Comparison of ENCODE assay signal across 8 cellular contexts in the genomic region with DNA sequence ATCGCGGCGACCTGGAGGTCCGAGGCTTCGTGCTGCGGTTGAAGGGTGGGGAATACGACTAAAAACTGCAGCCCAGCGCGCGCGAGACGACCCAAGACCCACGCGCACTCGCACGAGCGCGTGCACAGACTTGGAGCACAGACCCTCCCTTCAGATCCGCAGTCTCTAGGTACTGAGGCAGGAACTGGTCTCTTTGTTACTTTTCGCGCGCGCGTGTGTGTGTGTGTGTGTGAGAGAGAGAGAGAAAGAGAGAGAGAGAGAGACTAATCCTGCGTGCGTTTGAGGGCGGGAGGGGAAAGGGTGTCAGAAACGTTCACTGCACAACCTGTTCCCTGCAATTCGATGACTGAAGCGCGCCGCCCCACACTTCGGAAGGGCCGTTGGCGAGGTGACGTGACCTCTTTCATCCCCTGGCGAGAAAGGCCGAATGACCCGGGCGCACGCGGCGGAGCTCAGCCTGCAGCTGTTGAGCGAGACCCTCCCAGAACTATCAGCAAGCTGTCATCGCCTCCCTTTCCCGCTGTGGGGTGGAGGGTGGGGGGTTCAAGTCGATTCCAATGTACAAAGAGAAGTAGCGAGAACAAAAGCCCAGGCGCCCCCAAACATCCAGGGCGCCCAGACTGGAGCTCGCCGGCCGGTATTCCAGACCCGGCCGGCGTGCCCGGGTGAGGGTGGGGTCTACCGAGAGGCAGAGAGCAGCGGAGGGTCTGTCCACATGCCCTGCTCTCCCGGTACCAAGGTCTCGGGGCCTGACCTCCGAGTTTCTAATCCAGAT. TPM values are rescaled to one million over a fixed set of nuclear protein-coding genes. Genes with fewer than 3 reads are reported as not detected.
DNase-seq lines count a peak whose midpoint lies in the region; ATAC-seq and TF ChIP-seq lines count a peak whose summit lies in the region.

No MANE protein-coding gene starts in this region.

- H3K4me1 Mint-ChIP-seq in T-cell, result peaks cover 51 to 55% (median 55%) of the 10 kb centered on the region in 3 donors

- DNase-seq in left ventricle myocardium inferior (no peak), left cardiac atrium (no peak), T-cell (peak in 28 of 34 experiments; percentile 25 to 53 (median 44)), sigmoid colon (no peak), midbrain (lab: John Stamatoyannopoulos, UW) (no peak), HEK293T (ENCODE audit: extremely low spot score) (no peak), HuH-7 (ENCODE audit: low spot score) (no peak)
- DNase-seq in effector memory CD4-positive, alpha-beta T cell, result no peak

- H3K4me3 Mint-ChIP-seq in T-cell, result peak overlapping the region; percentile 75 to 81 (median 77)

- H3K9me3 ChIP-seq in left ventricle myocardium inferior (replicated peaks) (no peaks in the 10 kb centered on the region), sigmoid colon (no peaks in the 10 kb centered on the region)
- no peaks in the 10 kb centered on the region for H3K9me3 ChIP-seq in effector memory CD4-positive, alpha-beta T cell (ENCODE audit: control insufficient read depth, low read length)

- TF ChIP-seq CTCF in left ventricle myocardium inferior (IDR thresholded peaks at IDR 0.05; ENCODE audit: borderline replicate concordance), result no peak
- no peak for TF ChIP-seq CTCF in sigmoid colon (IDR thresholded peaks at IDR 0.05)

- ATAC-seq in left cardiac atrium (no peak), T-cell (replicated peaks in 1 of 4) (peak; percentile 24 to 60 (median 48))

- CTCF ChIA-PET in T-cell (lab: Charles Lee) (interaction anchor here in 1 of 2 donors (0.6 kb wide), 1 partner anchor 105 kb away, joined by 3 read pairs; no protein-coding TSS in a partner anchor), HEK293T (lab: Yijun Ruan, JAX) (interaction anchor here (0.9 kb wide), 2 partner anchors 19 to 22 kb away, joined by 3 to 4 read pairs; no protein-coding TSS in a partner anchor)

- H3K4me3 ChIP-seq in left ventricle myocardium inferior, result peak overlapping the region; percentile 80
- peak overlapping the region; percentile 41 for H3K4me3 ChIP-seq in effector memory CD4-positive, alpha-beta T cell (ENCODE audit: insufficient read depth, low read depth, low read length, poor library complexity, severe bottlenecking)
- H3K4me3 ChIP-seq in sigmoid colon, result peak overlapping the region; percentile 1 to 56 (median 48)

- H3K36me3 Mint-ChIP-seq in T-cell, result no peaks in the 10 kb centered on the region

- H3K27me3 Mint-ChIP-seq in T-cell, result peaks cover 69 to 79% of the 10 kb centered on the region in 2 donors

- H3K36me3 ChIP-seq in left ventricle myocardium inferior (no peaks in the 10 kb centered on the region), sigmoid colon (no peaks in the 10 kb centered on the region)
- no peaks in the 10 kb centered on the region for H3K36me3 ChIP-seq in effector memory CD4-positive, alpha-beta T cell (ENCODE audit: control insufficient read depth, insufficient read depth, low read length)

- peaks cover 60% of the 10 kb centered on the region for H3K4me1 ChIP-seq in left ventricle myocardium inferior
- peaks cover 52% of the 10 kb centered on the region for H3K4me1 ChIP-seq in effector memory CD4-positive, alpha-beta T cell (ENCODE audit: control insufficient read depth, insufficient read depth, low read length, poor library complexity, severe bottlenecking)
- peaks cover 0 to 58% (median 50%) of the 10 kb centered on the region in 4 donors for H3K4me1 ChIP-seq in sigmoid colon

- peaks cover 82% of the 10 kb centered on the region for H3K27me3 ChIP-seq in left ventricle myocardium inferior (ENCODE audit: low read depth)
- H3K27me3 ChIP-seq in effector memory CD4-positive, alpha-beta T cell (replicated peaks; ENCODE audit: control insufficient read depth, insufficient read depth, low read length, poor library complexity, severe bottlenecking), result peaks cover 61% of the 10 kb centered on the region
- H3K27me3 ChIP-seq in sigmoid colon, result peaks cover 19 to 70% (median 42%) of the 10 kb centered on the region in 3 donors

- TF ChIP-seq EP300 in sigmoid colon (IDR thresholded peaks at IDR 0.05), result no peak

- TF ChIP-seq POLR2A in sigmoid colon (IDR thresholded peaks at IDR 0.05), result no peak

- no peaks in the 10 kb centered on the region for H3K9me3 Mint-ChIP-seq in T-cell

- H3K27ac ChIP-seq in left ventricle myocardium inferior (replicated peaks), result peak overlapping the region; percentile 2
- no peak overlapping the region for H3K27ac ChIP-seq in effector memory CD4-positive, alpha-beta T cell (ENCODE audit: insufficient read depth, low read length, poor library complexity, severe bottlenecking)
- H3K27ac ChIP-seq in sigmoid colon, result peak overlapping the region in 3 of 4 donors; percentile 22 to 91 (median 26)

- intact Hi-C loops in left ventricle myocardium inferior (cut with micrococcal nuclease), result no loop called here
- intact Hi-C loops in left cardiac atrium (cut with DNase I), result no loop called here
- intact Hi-C loops in sigmoid colon (cut with DNase I), result no loop called here

- POLR2A ChIA-PET in T-cell (lab: Charles Lee), result no interaction called here
- POLR2A ChIA-PET in HEK293T (lab: Yijun Ruan, JAX), result interaction anchor here (0.8 to 4.2 kb wide), 5 partner anchors 20 to 239 kb away, joined by 3 to 53 read pairs (median 7); partner anchors contain the start of genes PSMG4 and TUBB2A

- 2% methylated on average over 62 of the region's 62 CpGs for WGBS in sigmoid colon, 2 donors

- peak overlapping the region in 1 of 2 donors; percentile 75 for H3K27ac Mint-ChIP-seq in T-cell

TF ChIP-seq in HEK293T, 16 proteins besides CTCF, POLR2A, EP300 and RAD21:
- no peak for TF ChIP-seq FOXK2 (IDR thresholded peaks at IDR 0.05)
- no peak for TF ChIP-seq FOXM1 (IDR thresholded peaks at IDR 0.05; ENCODE audit: borderline replicate concordance)
- no peak for TF ChIP-seq BHLHE40 (IDR thresholded peaks at IDR 0.05; ENCODE audit: borderline replicate concordance)
- no peak for TF ChIP-seq PKNOX1 (IDR thresholded peaks at IDR 0.05)
- no peak for TF ChIP-seq CTBP1 (IDR thresholded peaks at IDR 0.05; ENCODE audit: borderline replicate concordance)
- no peak for TF ChIP-seq ZNF384 (IDR thresholded peaks at IDR 0.05)
- no peak for TF ChIP-seq FOXA1 (IDR thresholded peaks at IDR 0.05)
- no peak for TF ChIP-seq ELF4 (IDR thresholded peaks at IDR 0.05)
- no peak for TF ChIP-seq LEF1 (IDR thresholded peaks at IDR 0.05; ENCODE audit: borderline replicate concordance)
- TF ChIP-seq NFRKB (IDR thresholded peaks at IDR 0.05), result no peak
- no peak for TF ChIP-seq SUZ12 (IDR thresholded peaks at IDR 0.05)
- TF ChIP-seq SP1 (IDR thresholded peaks at IDR 0.05), result no peak
- no peak for TF ChIP-seq L3MBTL2 (conservative IDR thresholded peaks at IDR 0.05)
- no peak for TF ChIP-seq HDGF (IDR thresholded peaks at IDR 0.05; ENCODE audit: borderline replicate concordance)
- TF ChIP-seq TARDBP (IDR thresholded peaks at IDR 0.05), result no peak
- no peak for TF ChIP-seq ARNT (IDR thresholded peaks at IDR 0.05)

RNA-seq across cellular contexts. Expression of gene TUBB2B, which starts 1.5 kb away (rescaled TPM):
- total RNA-seq in left ventricle myocardium inferior (1.4 TPM), left cardiac atrium (1 to 10 TPM; 2.2 to 3.9 TPM), T-cell (1 to 10 TPM in 2 of 5 donors, under 1 TPM in 2, not detected in 1; 0.46 to 1.2 (median 0.87) TPM), sigmoid colon (10 to 100 TPM; 12.7 to 24.9 (median 23.0) TPM)
- 10 to 100 TPM in 1 of 3 donors, 1 to 10 TPM in 2; 2.3 to 11.2 (median 2.4) TPM for polyA plus RNA-seq in sigmoid colon

RNA-seq across cellular contexts. Expression of gene PSMG4, which starts 29.8 kb away (rescaled TPM):
- total RNA-seq in left ventricle myocardium inferior (11.2 TPM), left cardiac atrium (1 to 10 TPM; 6.7 to 8.8 TPM), T-cell (10 to 100 TPM; 18.8 to 42.6 (median 33.6) TPM), sigmoid colon (10 to 100 TPM; 26.4 to 39.0 (median 30.6) TPM)
- 10 to 100 TPM; 14.6 to 30.1 (median 30.0) TPM for polyA plus RNA-seq in sigmoid colon

Comparison
In these comparisons a context has a peak if more than half of its experiments do, and no peak if none do; other contexts are left out.
1. DNase-seq: peak in T-cell (28 of 34); none in left ventricle myocardium inferior (single experiment), left cardiac atrium (single experiment), effector memory CD4-positive, alpha-beta T cell (0 of 3), sigmoid colon (single experiment), midbrain (single experiment), HEK293T (single experiment) and HuH-7 (single experiment).
2. ATAC-seq: peak in T-cell (4 of 4); none in left cardiac atrium (0 of 2).
3. Peak in every context shown above with its lines, with median percentiles within 50 percentile points of each other: H3K4me3 ChIP-seq.